Comparison of ENCODE assay signal across 28 cellular contexts in the genomic region with DNA sequence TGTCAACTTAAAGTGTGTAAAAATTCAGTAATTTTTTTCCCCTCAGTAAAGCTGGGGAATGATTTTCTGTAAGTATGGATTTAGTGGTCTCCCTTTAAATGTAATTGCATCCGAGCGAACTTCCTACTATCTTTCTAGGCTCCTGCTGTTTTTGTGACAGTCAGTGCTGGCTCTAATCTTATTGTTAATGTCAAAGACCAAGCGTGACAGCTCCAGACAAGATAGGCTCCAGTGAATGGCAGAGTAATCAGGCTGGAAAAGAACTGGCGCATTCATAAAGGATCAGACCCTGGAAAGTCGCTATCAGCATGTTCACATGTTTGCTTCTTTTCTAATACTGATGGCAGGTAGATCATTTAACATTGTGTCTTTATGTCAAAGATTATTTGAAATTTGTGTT.
A peak's percentile ranks its signal among the peaks of the same experiment; 100 is the strongest.
DNase-seq lines count a peak whose midpoint lies in the region; ATAC-seq and TF ChIP-seq lines count a peak whose summit lies in the region.
"Had no signal": no experiment of that assay in that cellular context is flagged by ENCODE, and none has a peak within 500 bp of the region (broad histone marks: within the 10 kb centered on the region; RNA-seq: fewer than 3 reads in every experiment).

No MANE protein-coding gene starts in this region.

- no peaks in the 10 kb centered on the region for H3K36me3 ChIP-seq in A673 (ENCODE audit: insufficient read depth, low read length, poor library complexity, severe bottlenecking)
- no peaks in the 10 kb centered on the region for H3K36me3 ChIP-seq in HUES48 (ENCODE audit: control insufficient read depth, insufficient read depth, low read length)
- H3K36me3 ChIP-seq in thyroid gland = no peaks in the 10 kb centered on the region
- H3K36me3 ChIP-seq: suprapubic skin had no signal

- intact Hi-C loops in A673 (cut with micrococcal nuclease; ENCODE audit: unreplicated experiment) = no loop called here
- intact Hi-C loops in activated T-helper 2 cell treated with anti-CD3 and anti-CD28 coated beads, Interferon-gamma antibody, Interleukin-2, Interleukin-4, amounts not matched to agents 10 μg/mL and 5 μg/mL and 100 μg/mL, durations not matched to agents 14 hours and 24 hours and 36 hours (cut with micrococcal nuclease) = no loop called here
- intact Hi-C loops in thyroid gland (cut with DNase I) = no loop called here

- no peaks in the 10 kb centered on the region for H3K4me1 Mint-ChIP-seq in activated T-helper 2 cell treated with anti-CD3 and anti-CD28 coated beads, Interferon-gamma antibody, Interleukin-2, Interleukin-4, amounts not matched to agents 10 μg/mL and 5 μg/mL and 100 μg/mL, durations not matched to agents 14 hours and 24 hours and 36 hours (ENCODE audit: low read depth)
- H3K4me1 Mint-ChIP-seq in activated naive CD8-positive, alpha-beta T cell treated with anti-CD3 and anti-CD28 coated beads, Interleukin-2, amount 50 U/mL, for 24 hours = no peaks in the 10 kb centered on the region
- H3K4me1 Mint-ChIP-seq: activated CD4-positive, alpha-beta T cell treated with anti-CD3 and anti-CD28 coated beads for 36 hours; activated naive CD4-positive, alpha-beta T cell treated with anti-CD3 and anti-CD28 coated beads, Interleukin-2, amount 10 ng/mL, durations not matched to agents 7 days and 5 days; central memory CD8-positive, alpha-beta T cell; IgD-negative memory B cell; naive thymus-derived CD4-positive, alpha-beta T cell had no signal

- no peaks in the 10 kb centered on the region for H3K36me3 Mint-ChIP-seq in activated T-helper 2 cell treated with anti-CD3 and anti-CD28 coated beads, Interferon-gamma antibody, Interleukin-2, Interleukin-4, amounts not matched to agents 10 μg/mL and 5 μg/mL and 100 μg/mL, durations not matched to agents 14 hours and 24 hours and 36 hours (ENCODE audit: low read depth)
- H3K36me3 Mint-ChIP-seq in activated naive CD8-positive, alpha-beta T cell treated with anti-CD3 and anti-CD28 coated beads, Interleukin-2, amount 50 U/mL, for 24 hours (ENCODE audit: low read depth) = no peaks in the 10 kb centered on the region
- H3K36me3 Mint-ChIP-seq: activated naive CD4-positive, alpha-beta T cell treated with anti-CD3 and anti-CD28 coated beads, Interleukin-2, amount 10 ng/mL, durations not matched to agents 7 days and 5 days; IgD-negative memory B cell; naive thymus-derived CD4-positive, alpha-beta T cell had no signal

- BruUV-seq in A673 (replicated peaks; lab: Mats Ljungman, UMichigan) = no TSS peak

- H3K9me3 Mint-ChIP-seq in activated T-helper 2 cell treated with anti-CD3 and anti-CD28 coated beads, Interferon-gamma antibody, Interleukin-2, Interleukin-4, amounts not matched to agents 10 μg/mL and 5 μg/mL and 100 μg/mL, durations not matched to agents 14 hours and 24 hours and 36 hours = peaks cover 27% of the 10 kb centered on the region
- H3K9me3 Mint-ChIP-seq in activated naive CD8-positive, alpha-beta T cell treated with anti-CD3 and anti-CD28 coated beads, Interleukin-2, amount 50 U/mL, for 24 hours = peaks cover 3% of the 10 kb centered on the region
- H3K9me3 Mint-ChIP-seq: activated naive CD4-positive, alpha-beta T cell treated with anti-CD3 and anti-CD28 coated beads, Interleukin-2, amount 10 ng/mL, durations not matched to agents 7 days and 5 days; central memory CD8-positive, alpha-beta T cell; IgD-negative memory B cell had no signal

- CTCF ChIA-PET in A673 (lab: Charles Lee) = no interaction called here

- WGBS in thyroid gland, 2 donors = 52 to 65% methylated on average over 5 of the region's 5 CpGs

- H3K27me3 ChIP-seq in A673 (replicated peaks; ENCODE audit: insufficient read depth, low read depth, low read length, poor library complexity) = no peaks in the 10 kb centered on the region
- no peaks in the 10 kb centered on the region for H3K27me3 ChIP-seq in HUES48 (ENCODE audit: control insufficient read depth, insufficient read depth, low read length)
- H3K27me3 ChIP-seq in thyroid gland = no peaks in the 10 kb centered on the region
- H3K27me3 ChIP-seq: body of pancreas, suprapubic skin had no signal

- TF ChIP-seq POLR2A in thyroid gland (IDR thresholded peaks at IDR 0.05) = no peak

- ATAC-seq in activated naive CD8-positive, alpha-beta T cell treated with anti-CD3 and anti-CD28 coated beads, Interleukin-2, amount 50 U/mL, for 24 hours = no peak
- ATAC-seq in GM18502 (IDR thresholded peaks at IDR 0.05; ENCODE audit: poor library complexity, unreplicated experiment) = no peak
- ATAC-seq: activated CD4-positive, alpha-beta T cell treated with anti-CD3 and anti-CD28 coated beads for 36 hours; activated CD8-positive, alpha-beta T cell treated with anti-CD3 and anti-CD28 coated beads, Interleukin-2, amount 10 ng/mL, durations not matched to agents 7 days and 5 days; body of pancreas; esophagus mucosa; HCT116; naive thymus-derived CD4-positive, alpha-beta T cell had no signal

- POLR2A ChIA-PET in A673 (lab: Charles Lee; ENCODE audit: low non-redundant PET) = no interaction called here

- no peaks in the 10 kb centered on the region for H3K4me1 ChIP-seq in A673 (ENCODE audit: insufficient read depth, low read length, poor library complexity, severe bottlenecking)
- H3K4me1 ChIP-seq in HUES48 (ENCODE audit: control insufficient read depth, insufficient read depth, low read length) = peaks cover 53% of the 10 kb centered on the region
- no peaks in the 10 kb centered on the region for H3K4me1 ChIP-seq in thyroid gland
- H3K4me1 ChIP-seq: body of pancreas, suprapubic skin had no signal

- peak; percentile 18 for DNase-seq in A673 (ENCODE audit: low spot score)
- peak; percentile 3 for DNase-seq in OCI-M2 (lab: John Stamatoyannopoulos, UW; ENCODE audit: unreplicated experiment)
- DNase-seq in medulla oblongata (ENCODE audit: extremely low spot score) = peak; percentile 4
- no peak for DNase-seq in activated T-helper 2 cell treated with anti-CD3 and anti-CD28 coated beads, Interferon-gamma antibody, Interleukin-2, Interleukin-4, amounts not matched to agents 10 μg/mL and 5 μg/mL and 100 μg/mL, durations not matched to agents 14 hours and 24 hours and 36 hours (ENCODE audit: low spot score)
- no peak for DNase-seq in activated naive CD8-positive, alpha-beta T cell treated with anti-CD3 and anti-CD28 coated beads, Interleukin-2, amount 50 U/mL, for 24 hours
- no peak for DNase-seq in thyroid gland
- DNase-seq: activated CD4-positive, alpha-beta T cell treated with anti-CD3 and anti-CD28 coated beads for 36 hours; activated CD8-positive, alpha-beta T cell treated with anti-CD3 and anti-CD28 coated beads, Interleukin-2, amount 10 ng/mL, durations not matched to agents 7 days and 5 days; activated naive CD4-positive, alpha-beta T cell treated with anti-CD3 and anti-CD28 coated beads, Interleukin-2, amount 10 ng/mL, durations not matched to agents 7 days and 5 days; body of pancreas; CD4-positive, alpha-beta T cell; glutamatergic neuron; islet precursor cell; midbrain; naive thymus-derived CD4-positive, alpha-beta T cell; NCI-H1048; NCI-H187 treated with DMSO at 0.1 percent for 48 hours; NCI-H774; SIG-M5; stimulated activated naive CD4-positive, alpha-beta T cell; T-helper 9 cell had no signal

- H3K27ac ChIP-seq in A673 (ENCODE audit: low read depth, low read length, poor library complexity, severe bottlenecking) (no peak overlapping the region), HUES48 (ENCODE audit: low read depth, low read length) (peak overlapping the region; percentile 38), thyroid gland (no peak overlapping the region)
- H3K27ac ChIP-seq: body of pancreas, suprapubic skin had no signal

- H3K27ac Mint-ChIP-seq in activated T-helper 2 cell treated with anti-CD3 and anti-CD28 coated beads, Interferon-gamma antibody, Interleukin-2, Interleukin-4, amounts not matched to agents 10 μg/mL and 5 μg/mL and 100 μg/mL, durations not matched to agents 14 hours and 24 hours and 36 hours = no peak overlapping the region
- no peak overlapping the region for H3K27ac Mint-ChIP-seq in activated naive CD8-positive, alpha-beta T cell treated with anti-CD3 and anti-CD28 coated beads, Interleukin-2, amount 50 U/mL, for 24 hours
- H3K27ac Mint-ChIP-seq: activated CD4-positive, alpha-beta T cell treated with anti-CD3 and anti-CD28 coated beads for 36 hours; activated CD8-positive, alpha-beta T cell treated with anti-CD3 and anti-CD28 coated beads, Interleukin-2, amount 10 ng/mL, durations not matched to agents 7 days and 5 days; activated naive CD4-positive, alpha-beta T cell treated with anti-CD3 and anti-CD28 coated beads, Interleukin-2, amount 10 ng/mL, durations not matched to agents 7 days and 5 days; CD4-positive, alpha-beta T cell; IgD-negative memory B cell; naive thymus-derived CD4-positive, alpha-beta T cell had no signal

- H3K9ac ChIP-seq in HUES48 (ENCODE audit: low read depth, low read length) = no peak overlapping the region

- H3K9me3 ChIP-seq in A673 (ENCODE audit: low read depth, low read length, poor library complexity, severe bottlenecking) = no peaks in the 10 kb centered on the region
- no peaks in the 10 kb centered on the region for H3K9me3 ChIP-seq in HUES48 (ENCODE audit: control insufficient read depth, insufficient read depth, low read length)
- no peaks in the 10 kb centered on the region for H3K9me3 ChIP-seq in thyroid gland
- H3K9me3 ChIP-seq: body of pancreas, suprapubic skin had no signal

- no peak for TF ChIP-seq CTCF in A673 (conservative IDR thresholded peaks at IDR 0.05; ENCODE audit: low read depth, low read length)
- TF ChIP-seq CTCF in thyroid gland (IDR thresholded peaks at IDR 0.05) = no peak

- no peaks in the 10 kb centered on the region for H3K27me3 Mint-ChIP-seq in activated T-helper 2 cell treated with anti-CD3 and anti-CD28 coated beads, Interferon-gamma antibody, Interleukin-2, Interleukin-4, amounts not matched to agents 10 μg/mL and 5 μg/mL and 100 μg/mL, durations not matched to agents 14 hours and 24 hours and 36 hours (ENCODE audit: low read depth)
- no peaks in the 10 kb centered on the region for H3K27me3 Mint-ChIP-seq in activated naive CD8-positive, alpha-beta T cell treated with anti-CD3 and anti-CD28 coated beads, Interleukin-2, amount 50 U/mL, for 24 hours
- H3K27me3 Mint-ChIP-seq: activated CD4-positive, alpha-beta T cell treated with anti-CD3 and anti-CD28 coated beads for 36 hours; activated naive CD4-positive, alpha-beta T cell treated with anti-CD3 and anti-CD28 coated beads, Interleukin-2, amount 10 ng/mL, durations not matched to agents 7 days and 5 days; CD4-positive, alpha-beta T cell; central memory CD8-positive, alpha-beta T cell; IgD-negative memory B cell; naive thymus-derived CD4-positive, alpha-beta T cell had no signal

- H3K4me3 ChIP-seq in A673 (ENCODE audit: low read depth, low read length, poor library complexity, severe bottlenecking) = no peak overlapping the region
- H3K4me3 ChIP-seq in HUES48 (ENCODE audit: low read depth, low read length) = no peak overlapping the region
- no peak overlapping the region for H3K4me3 ChIP-seq in thyroid gland (replicated peaks in 1 of 3)
- H3K4me3 ChIP-seq: body of pancreas, suprapubic skin had no signal

- H3K4me3 Mint-ChIP-seq in activated T-helper 2 cell treated with anti-CD3 and anti-CD28 coated beads, Interferon-gamma antibody, Interleukin-2, Interleukin-4, amounts not matched to agents 10 μg/mL and 5 μg/mL and 100 μg/mL, durations not matched to agents 14 hours and 24 hours and 36 hours (ENCODE audit: low read depth) = no peak overlapping the region
- no peak overlapping the region for H3K4me3 Mint-ChIP-seq in activated naive CD8-positive, alpha-beta T cell treated with anti-CD3 and anti-CD28 coated beads, Interleukin-2, amount 50 U/mL, for 24 hours
- H3K4me3 Mint-ChIP-seq: activated CD4-positive, alpha-beta T cell treated with anti-CD3 and anti-CD28 coated beads for 36 hours; activated CD8-positive, alpha-beta T cell treated with anti-CD3 and anti-CD28 coated beads, Interleukin-2, amount 10 ng/mL, durations not matched to agents 7 days and 5 days; activated naive CD4-positive, alpha-beta T cell treated with anti-CD3 and anti-CD28 coated beads, Interleukin-2, amount 10 ng/mL, durations not matched to agents 7 days and 5 days; CD4-positive, alpha-beta T cell; central memory CD8-positive, alpha-beta T cell; IgD-negative memory B cell; naive thymus-derived CD4-positive, alpha-beta T cell had no signal

Comparison
In these comparisons a context has a peak if more than half of its experiments do, and no peak if none do; other contexts are left out.
1. DNase-seq: peak in A673 (single experiment), OCI-M2 (single experiment) and medulla oblongata (single experiment); none in activated T-helper 2 cell treated with anti-CD3 and anti-CD28 coated beads, Interferon-gamma antibody, Interleukin-2, Interleukin-4, amounts not matched to agents 10 μg/mL and 5 μg/mL and 100 μg/mL, durations not matched to agents 14 hours and 24 hours and 36 hours (single experiment), activated naive CD8-positive, alpha-beta T cell treated with anti-CD3 and anti-CD28 coated beads, Interleukin-2, amount 50 U/mL, for 24 hours (single experiment) and thyroid gland (0 of 2).